Comparison of ENCODE assay signal across 36 cellular contexts in the genomic region with DNA sequence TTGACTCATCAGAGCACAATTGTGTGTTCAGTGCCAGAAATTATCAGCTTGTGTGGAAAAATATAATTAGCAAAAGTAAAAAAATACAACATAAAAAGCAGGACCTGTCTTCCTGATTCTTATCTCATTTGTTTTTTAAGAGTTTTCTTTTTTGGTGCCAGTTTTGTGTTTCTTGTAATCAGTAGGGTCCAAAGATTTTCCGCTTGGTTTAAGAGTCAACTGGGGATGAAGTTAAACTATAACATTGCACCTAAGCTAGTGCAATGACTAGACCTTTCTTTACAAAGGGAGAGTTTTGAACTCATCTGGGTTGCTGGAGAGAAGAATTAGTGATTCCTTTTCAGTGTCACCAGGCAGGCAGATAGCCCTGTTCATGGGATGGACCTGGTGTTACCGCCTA.
"Had no signal": no experiment of that assay in that cellular context is flagged by ENCODE, and none has a peak within 500 bp of the region (broad histone marks: within the 10 kb centered on the region; RNA-seq: fewer than 3 reads in every experiment).

No MANE protein-coding gene starts in this region.

- H3K36me3 Mint-ChIP-seq: activated CD8-positive, alpha-beta memory T cell treated with anti-CD3 and anti-CD28 coated beads, Interleukin-2, amount 10 ng/mL, durations not matched to agents 7 days and 5 days; activated naive CD4-positive, alpha-beta T cell treated with anti-CD3 and anti-CD28 coated beads, Interleukin-2, amount 10 ng/mL, durations not matched to agents 7 days and 5 days; activated naive CD8-positive, alpha-beta T cell; brain; T-cell had no signal

- H3K27me3 Mint-ChIP-seq: activated B cell treated with CpG ODN at 0.5 μM for 24 hours; activated CD4-positive, alpha-beta memory T cell treated with anti-CD3 and anti-CD28 coated beads, Interleukin-2, amount 10 ng/mL, durations not matched to agents 7 days and 5 days; activated CD8-positive, alpha-beta memory T cell treated with anti-CD3 and anti-CD28 coated beads, Interleukin-2, amount 10 ng/mL, durations not matched to agents 7 days and 5 days; activated naive CD4-positive, alpha-beta T cell treated with anti-CD3 and anti-CD28 coated beads, Interleukin-2, amount 10 ng/mL, durations not matched to agents 7 days and 5 days; activated naive CD8-positive, alpha-beta T cell treated with anti-CD3 and anti-CD28 coated beads, Interleukin-2, amount 50 U/mL, for 24 hours; T-cell had no signal

- DNase-seq: activated B cell treated with CpG ODN at 0.5 μM for 24 hours; activated CD4-positive, alpha-beta memory T cell treated with anti-CD3 and anti-CD28 coated beads, Interleukin-2, amount 10 ng/mL, durations not matched to agents 7 days and 5 days; activated CD4-positive, alpha-beta T cell treated with anti-CD3 and anti-CD28 coated beads for 48 hours; activated CD4-positive, CD25-positive, alpha-beta regulatory T cell treated with anti-CD3 and anti-CD28 coated beads, Interleukin-2, amount 50 U/mL, for 72 hours; activated CD8-positive, alpha-beta memory T cell treated with anti-CD3 and anti-CD28 coated beads for 24 hours; activated CD8-positive, alpha-beta memory T cell treated with anti-CD3 and anti-CD28 coated beads, Interleukin-2, amount 10 ng/mL, durations not matched to agents 7 days and 5 days; activated CD8-positive, alpha-beta memory T cell treated with anti-CD3 and anti-CD28 coated beads, Interleukin-2, amount 50 U/mL, for 48 hours; activated effector memory CD4-positive, alpha-beta T cell treated with Interleukin-2 at 50 U/mL for 16 hours; activated naive CD4-positive, alpha-beta T cell treated with anti-CD3 and anti-CD28 coated beads, Interleukin-2, amount 10 ng/mL, durations not matched to agents 7 days and 5 days; activated naive CD8-positive, alpha-beta T cell treated with anti-CD3 and anti-CD28 coated beads, Interleukin-2, amount 50 U/mL, for 24 hours; activated T-cell treated with anti-CD3 and anti-CD28 coated beads, Interleukin-2, amount 50 U/mL, for 48 hours; anterior cingulate cortex; caudate nucleus; Karpas-422; KBM-7; NCI-H1105; NCI-H1417 treated with DMSO at 0.1 percent for 48 hours; NCI-H187 treated with DMSO at 0.1 percent for 48 hours; NCI-H2081 treated with DMSO at 0.1 percent for 48 hours; NCI-H345; NCI-H526; NCI-H748 treated with DMSO at 0.1 percent for 48 hours; NK-92 treated with Interleukin-12 subunit alpha and Interleukin-12 subunit beta, amount 100 ng/mL, for 24 hours; PC-3; Peyer's patch; SIG-M5; T-cell; T-helper 2 cell; T-helper 9 cell had no signal

- H3K9me3 Mint-ChIP-seq: activated B cell treated with CpG ODN at 0.5 μM for 24 hours; activated naive CD4-positive, alpha-beta T cell treated with anti-CD3 and anti-CD28 coated beads, Interleukin-2, amount 10 ng/mL, durations not matched to agents 7 days and 5 days; activated naive CD8-positive, alpha-beta T cell treated with anti-CD3 and anti-CD28 coated beads, Interleukin-2, amount 50 U/mL, for 24 hours; brain had no signal

- FAIRE-seq: bronchial epithelial cell had no signal

- H3K36me3 ChIP-seq: Peyer's patch had no signal

- H3K4me3 Mint-ChIP-seq: activated B cell treated with CpG ODN at 0.5 μM for 24 hours; activated CD4-positive, alpha-beta memory T cell treated with anti-CD3 and anti-CD28 coated beads, Interleukin-2, amount 10 ng/mL, durations not matched to agents 7 days and 5 days; activated CD8-positive, alpha-beta memory T cell treated with anti-CD3 and anti-CD28 coated beads, Interleukin-2, amount 10 ng/mL, durations not matched to agents 7 days and 5 days; activated naive CD4-positive, alpha-beta T cell treated with anti-CD3 and anti-CD28 coated beads, Interleukin-2, amount 10 ng/mL, durations not matched to agents 7 days and 5 days; activated naive CD8-positive, alpha-beta T cell; activated naive CD8-positive, alpha-beta T cell treated with anti-CD3 and anti-CD28 coated beads, Interleukin-2, amount 50 U/mL, for 24 hours; brain; T-cell had no signal

- H3K9me3 ChIP-seq: Peyer's patch had no signal

- H3K4me1 Mint-ChIP-seq: activated B cell treated with CpG ODN at 0.5 μM for 24 hours; activated CD4-positive, alpha-beta memory T cell treated with anti-CD3 and anti-CD28 coated beads, Interleukin-2, amount 10 ng/mL, durations not matched to agents 7 days and 5 days; activated CD8-positive, alpha-beta memory T cell treated with anti-CD3 and anti-CD28 coated beads, Interleukin-2, amount 10 ng/mL, durations not matched to agents 7 days and 5 days; activated naive CD4-positive, alpha-beta T cell treated with anti-CD3 and anti-CD28 coated beads, Interleukin-2, amount 10 ng/mL, durations not matched to agents 7 days and 5 days; activated naive CD8-positive, alpha-beta T cell treated with anti-CD3 and anti-CD28 coated beads, Interleukin-2, amount 50 U/mL, for 24 hours; brain; T-cell had no signal

- H3K4me1 ChIP-seq: Peyer's patch had no signal

- ATAC-seq: activated CD8-positive, alpha-beta memory T cell treated with anti-CD3 and anti-CD28 coated beads, Interleukin-2, amount 10 ng/mL, durations not matched to agents 7 days and 5 days; activated naive CD8-positive, alpha-beta T cell treated with anti-CD3 and anti-CD28 coated beads, Interleukin-2, amount 50 U/mL, for 24 hours; PC-3; Right ventricle myocardium inferior; SK-N-SH treated with all-trans-retinoic acid at 6 μM for 48 hours; T-cell had no signal

- H3K27ac ChIP-seq: Peyer's patch, RWPE1, VCaP had no signal

- H3K4me3 ChIP-seq: Peyer's patch had no signal

- H3K27ac Mint-ChIP-seq: activated B cell treated with CpG ODN at 0.5 μM for 24 hours; activated CD4-positive, alpha-beta memory T cell treated with anti-CD3 and anti-CD28 coated beads, Interleukin-2, amount 10 ng/mL, durations not matched to agents 7 days and 5 days; activated CD8-positive, alpha-beta memory T cell treated with anti-CD3 and anti-CD28 coated beads, Interleukin-2, amount 10 ng/mL, durations not matched to agents 7 days and 5 days; activated naive CD4-positive, alpha-beta T cell treated with anti-CD3 and anti-CD28 coated beads, Interleukin-2, amount 10 ng/mL, durations not matched to agents 7 days and 5 days; activated naive CD8-positive, alpha-beta T cell; activated naive CD8-positive, alpha-beta T cell treated with anti-CD3 and anti-CD28 coated beads, Interleukin-2, amount 50 U/mL, for 24 hours; brain; T-cell had no signal
